28 cellular contexts compared by ENCODE assay signal in the genomic region with DNA sequence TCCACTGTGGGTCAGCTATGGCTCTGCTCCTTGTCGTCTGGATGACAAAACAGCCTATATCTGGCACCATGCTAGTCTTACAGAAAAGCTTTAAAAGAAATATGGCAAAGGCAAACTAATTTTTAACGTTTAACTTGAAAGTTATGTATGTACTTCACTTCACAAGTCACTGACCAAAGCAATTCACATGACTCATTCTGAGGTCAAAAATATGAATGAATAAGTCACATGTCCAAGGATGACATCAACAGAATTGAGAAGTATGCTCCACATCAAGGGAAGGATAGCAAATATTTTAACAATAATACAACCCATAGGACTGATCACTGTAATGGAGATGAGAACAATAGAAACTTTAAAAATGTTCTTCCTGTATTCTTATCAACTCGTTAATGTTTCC.
A peak's percentile ranks its signal among the peaks of the same experiment; 100 is the strongest.
DNase-seq lines count a peak whose midpoint lies in the region; ATAC-seq, FAIRE-seq and TF ChIP-seq lines count a peak whose summit lies in the region.
"Had no signal": no experiment of that assay in that cellular context is flagged by ENCODE, and none has a peak within 500 bp of the region (broad histone marks: within the 10 kb centered on the region; RNA-seq: fewer than 3 reads in every experiment).

No MANE protein-coding gene starts in this region.

- no peak for TF ChIP-seq EP300 in Ishikawa (IDR thresholded peaks at IDR 0.05; ENCODE audit: borderline replicate concordance)

- H3K4me2 ChIP-seq in astrocyte (ENCODE audit: low read length) = no peak overlapping the region
- H3K4me2 ChIP-seq: KMS-11, SK-N-SH had no signal

- TF ChIP-seq POLR2A in esophagus squamous epithelium (IDR thresholded peaks at IDR 0.05) = no peak

- H4K20me1 ChIP-seq in astrocyte (ENCODE audit: insufficient read depth, low read length) = no peaks in the 10 kb centered on the region

- H3K9me3 ChIP-seq in astrocyte (ENCODE audit: insufficient read depth, low read depth, low read length) = no peaks in the 10 kb centered on the region
- no peaks in the 10 kb centered on the region for H3K9me3 ChIP-seq in esophagus squamous epithelium
- H3K9me3 ChIP-seq: esophagus muscularis mucosa, lower lobe of right lung, SK-N-SH had no signal

- intact Hi-C loops in esophagus squamous epithelium (cut with DNase I) = no loop called here

- H3K27ac ChIP-seq in astrocyte (ENCODE audit: low read depth, low read length) = no peak overlapping the region
- H3K27ac ChIP-seq in esophagus squamous epithelium = no peak overlapping the region
- H3K27ac ChIP-seq: esophagus muscularis mucosa, KMS-11, lower lobe of right lung, spleen, stomach had no signal

- no peaks in the 10 kb centered on the region for H3K4me1 Mint-ChIP-seq in astrocyte (ENCODE audit: low read depth, unreplicated experiment)
- H3K4me1 Mint-ChIP-seq: CD8-positive, alpha-beta memory T cell; immature natural killer cell had no signal

- TF ChIP-seq CTCF in astrocyte (IDR thresholded peaks at IDR 0.05; ENCODE audit: insufficient read depth, low read depth, low read length) (no peak), fibroblast of villous mesenchyme (IDR thresholded peaks at IDR 0.05; ENCODE audit: insufficient read depth, low read depth, low read length) (no peak), esophagus squamous epithelium (IDR thresholded peaks at IDR 0.05) (no peak), GM20000 (IDR thresholded peaks at IDR 0.05; ENCODE audit: extremely low read depth, missing control alignments) (no peak)

- ATAC-seq in HG02973 (IDR thresholded peaks at IDR 0.05; ENCODE audit: unreplicated experiment) = no peak
- ATAC-seq: activated CD8-positive, alpha-beta T cell treated with anti-CD3 and anti-CD28 coated beads for 36 hours; lower lobe of right lung; Panc1 had no signal

- no peaks in the 10 kb centered on the region for H3K9me3 Mint-ChIP-seq in astrocyte (ENCODE audit: unreplicated experiment)
- H3K9me3 Mint-ChIP-seq: HFFc6, type B pancreatic cell had no signal

- H3K36me3 ChIP-seq in astrocyte (ENCODE audit: insufficient read depth, low read length) (no peaks in the 10 kb centered on the region), esophagus squamous epithelium (no peaks in the 10 kb centered on the region)
- H3K36me3 ChIP-seq: esophagus muscularis mucosa, lower lobe of right lung, spleen, stomach had no signal

- 47 to 53% methylated on average over 3 of the region's 3 CpGs for WGBS in esophagus squamous epithelium, 2 donors

- TF ChIP-seq RAD21 in Ishikawa (IDR thresholded peaks at IDR 0.05; ENCODE audit: low read depth) = no peak

- H3K27me3 ChIP-seq in astrocyte (ENCODE audit: insufficient read depth, low read length) (no peaks in the 10 kb centered on the region), esophagus squamous epithelium (no peaks in the 10 kb centered on the region)
- H3K27me3 ChIP-seq: esophagus muscularis mucosa, spleen, stomach had no signal

- H3K36me3 Mint-ChIP-seq in astrocyte (ENCODE audit: low read depth, unreplicated experiment) = no peaks in the 10 kb centered on the region
- H3K36me3 Mint-ChIP-seq: CD8-positive, alpha-beta memory T cell; immature natural killer cell; type B pancreatic cell had no signal

- H3K27me3 Mint-ChIP-seq in astrocyte (ENCODE audit: low read depth, unreplicated experiment) = no peaks in the 10 kb centered on the region
- H3K27me3 Mint-ChIP-seq: activated CD8-positive, alpha-beta T cell treated with anti-CD3 and anti-CD28 coated beads for 36 hours; CD8-positive, alpha-beta memory T cell; type B pancreatic cell had no signal

- H3K27ac Mint-ChIP-seq in astrocyte (ENCODE audit: unreplicated experiment) = peak overlapping the region; percentile 27
- H3K27ac Mint-ChIP-seq: activated CD8-positive, alpha-beta T cell treated with anti-CD3 and anti-CD28 coated beads for 36 hours; CD8-positive, alpha-beta memory T cell; HFFc6; immature natural killer cell; type B pancreatic cell had no signal

- no peak overlapping the region for H3K4me3 Mint-ChIP-seq in astrocyte (ENCODE audit: unreplicated experiment)
- H3K4me3 Mint-ChIP-seq: activated CD8-positive, alpha-beta T cell treated with anti-CD3 and anti-CD28 coated beads for 36 hours; CD8-positive, alpha-beta memory T cell; HFFc6; immature natural killer cell; type B pancreatic cell had no signal

- H3K4me3 ChIP-seq in astrocyte (ENCODE audit: insufficient read depth, low read depth, low read length) = no peak overlapping the region
- no peak overlapping the region for H3K4me3 ChIP-seq in fibroblast of villous mesenchyme (ENCODE audit: low read depth, low read length)
- H3K4me3 ChIP-seq in esophagus squamous epithelium = no peak overlapping the region
- H3K4me3 ChIP-seq: esophagus muscularis mucosa, lower lobe of right lung, spleen, stomach had no signal

- FAIRE-seq in astrocyte (lab: Jason Lieb, UNC) (no peak), HTR-8/SVneo (lab: Jason Lieb, UNC) (no peak)

- H3K4me1 ChIP-seq in astrocyte (ENCODE audit: insufficient read depth, low read length) = no peaks in the 10 kb centered on the region
- no peaks in the 10 kb centered on the region for H3K4me1 ChIP-seq in esophagus squamous epithelium
- H3K4me1 ChIP-seq: esophagus muscularis mucosa, lower lobe of right lung, spleen, stomach had no signal

- H2AFZ ChIP-seq in astrocyte (ENCODE audit: low read depth, low read length) = no peak overlapping the region

- DNase-seq in astrocyte (ENCODE audit: low read depth) (peak; percentile 67), fibroblast of villous mesenchyme (ENCODE audit: low read depth) (peak; percentile 19), esophagus squamous epithelium (lab: John Stamatoyannopoulos, UW) (no peak), GM20000 (ENCODE audit: low spot score) (no peak), HTR-8/SVneo (ENCODE audit: insufficient read length, low spot score) (no peak)
- DNase-seq: activated CD4-positive, CD25-positive, alpha-beta regulatory T cell; activated CD8-positive, alpha-beta T cell treated with anti-CD3 and anti-CD28 coated beads for 36 hours; activated naive CD4-positive, alpha-beta T cell; AML-193; CD8-positive, alpha-beta memory T cell; effector CD4-positive, alpha-beta T cell; HFFc6; immature natural killer cell; lower lobe of right lung; NCI-H1092; NCI-H2029; NCI-H345; SK-N-SH; spleen; stimulated activated CD4-positive, alpha-beta T cell treated with anti-CD3 and anti-CD28 coated beads, Interleukin-4, amount 100 ng/mL, for 24 hours; stomach; T1000 had no signal

- H3K9ac ChIP-seq in astrocyte (ENCODE audit: low read length) = no peak overlapping the region
- H3K9ac ChIP-seq: KMS-11, SK-N-SH had no signal

- no peaks in the 10 kb centered on the region for H3K79me2 ChIP-seq in astrocyte (ENCODE audit: insufficient read depth, low read length)

TF ChIP-seq in Ishikawa, 13 proteins besides CTCF, POLR2A, EP300 and RAD21:
- TF ChIP-seq CREB1 (IDR thresholded peaks at IDR 0.05; ENCODE audit: low read depth) (0 out of 2 replicates have a peak, but pooled peaks have one; percentile 17), TCF12 (IDR thresholded peaks at IDR 0.05; ENCODE audit: low read depth) (no peak), NFIC (IDR thresholded peaks at IDR 0.05) (no peak)
- TF ChIP-seq, protein P1, sequence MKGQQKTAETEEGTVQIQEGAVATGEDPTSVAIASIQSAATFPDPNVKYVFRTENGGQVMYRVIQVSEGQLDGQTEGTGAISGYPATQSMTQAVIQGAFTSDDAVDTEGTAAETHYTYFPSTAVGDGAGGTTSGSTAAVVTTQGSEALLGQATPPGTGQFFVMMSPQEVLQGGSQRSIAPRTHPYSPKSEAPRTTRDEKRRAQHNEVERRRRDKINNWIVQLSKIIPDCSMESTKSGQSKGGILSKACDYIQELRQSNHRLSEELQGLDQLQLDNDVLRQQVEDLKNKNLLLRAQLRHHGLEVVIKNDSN (IDR thresholded peaks at IDR 0.05) = peak; percentile 42; the same call in 1 of the 2 replicates

Comparison
In these comparisons a context has a peak if more than half of its experiments do, and no peak if none do; other contexts are left out.
1. DNase-seq: peak in astrocyte (single experiment) and fibroblast of villous mesenchyme (single experiment); none in esophagus squamous epithelium (single experiment), GM20000 (single experiment) and HTR-8/SVneo (single experiment).